ENCODE assay signal across 1 cellular context in the genomic region with DNA sequence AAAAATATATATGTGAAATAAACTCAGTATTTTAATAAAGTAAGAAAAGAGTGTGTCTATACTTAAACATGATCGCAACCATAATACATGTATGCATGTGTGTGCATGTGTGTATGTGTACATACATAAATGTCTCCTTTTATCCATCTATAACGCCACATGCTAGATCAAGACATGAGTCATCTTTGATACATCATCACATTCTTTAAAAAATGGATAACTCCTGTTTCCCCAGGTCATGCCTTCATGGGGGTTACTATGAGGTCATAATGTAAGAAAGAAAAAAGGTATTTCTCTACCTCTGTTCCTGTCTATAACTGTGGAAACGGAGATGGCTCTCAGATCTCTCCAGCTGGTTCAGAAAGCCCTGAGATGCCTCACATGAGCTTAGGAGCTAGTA.
TF ChIP-seq lines count a peak whose summit lies in the region.

No MANE protein-coding gene starts in this region.

TF ChIP-seq in HepG2, 621 proteins besides CTCF, POLR2A, EP300 and RAD21 (continued from another document):
- TF ChIP-seq, protein P1, sequence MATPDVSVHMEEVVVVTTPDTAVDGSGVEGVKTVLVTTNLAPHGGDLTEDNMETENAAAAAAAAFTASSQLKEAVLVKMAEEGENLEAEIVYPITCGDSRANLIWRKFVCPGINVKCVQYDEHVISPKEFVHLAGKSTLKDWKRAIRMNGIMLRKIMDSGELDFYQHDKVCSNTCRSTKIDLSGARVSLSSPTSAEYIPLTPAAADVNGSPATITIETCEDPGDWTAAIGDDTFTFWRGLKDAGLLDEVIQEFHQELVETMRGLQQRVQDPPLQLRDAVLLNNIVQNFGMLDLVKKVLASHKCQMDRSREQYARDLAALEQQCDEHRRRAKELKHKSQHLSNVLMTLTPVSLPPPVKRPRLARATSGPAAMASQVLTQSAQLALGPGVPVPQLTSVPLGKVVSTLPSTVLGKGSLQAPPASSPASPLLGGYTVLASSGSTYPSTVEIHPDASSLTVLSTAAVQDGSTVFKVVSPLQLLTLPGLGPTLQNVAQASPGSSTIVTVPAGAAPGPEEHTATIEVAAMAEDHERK (CRISPR knock-in tag; IDR thresholded peaks at IDR 0.05; ENCODE audit: low read depth): no peak
